Comparison of ENCODE assay signal across 19 cellular contexts in genomic region chr20:42276718-42277117, GRCh38.
"Had no signal": no experiment of that assay in that cellular context is flagged by ENCODE, and none has a peak within 500 bp of the region (broad histone marks: within the 10 kb centered on the region; RNA-seq: fewer than 3 reads in every experiment).

No MANE protein-coding gene starts in this region.

- DNase-seq: activated CD4-positive, alpha-beta T cell treated with anti-CD3 and anti-CD28 coated beads for 4 hours; activated CD4-positive, alpha-beta T cell treated with anti-CD3 and anti-CD28 coated beads, Interleukin-2, amount 50 U/mL, for 4 hours; activated CD4-positive, CD25-positive, alpha-beta regulatory T cell; activated effector memory CD4-positive, alpha-beta T cell treated with Interleukin-2 at 50 U/mL for 16 hours; activated naive CD4-positive, alpha-beta T cell treated with Interleukin-2 at 50 U/mL for 16 hours; activated naive CD8-positive, alpha-beta T cell treated with anti-CD3 and anti-CD28 coated beads for 36 hours; cerebellar nuclear complex; effector memory CD8-positive, alpha-beta T cell; foreskin fibroblast; left cardiac atrium; left ventricle myocardium superior; right cardiac atrium; spleen; stimulated activated naive CD4-positive, alpha-beta T cell treated with Interleukin-2 at 50 U/mL for 16 hours; uterus had no signal

- ATAC-seq: effector memory CD8-positive, alpha-beta T cell; left cardiac atrium; left ventricle myocardium superior; right cardiac atrium had no signal

- H3K36me3 ChIP-seq: adrenal gland, ascending aorta, cardiac muscle cell, spleen, uterus had no signal

- H3K9me3 ChIP-seq: adrenal gland, ascending aorta, uterus had no signal

- H3K27me3 ChIP-seq: adrenal gland, ascending aorta, cardiac muscle cell, spleen, uterus had no signal

- H3K27ac ChIP-seq: adrenal gland, ascending aorta, cardiac muscle cell, coronary artery, spleen, uterus had no signal

- H3K4me3 ChIP-seq: adrenal gland, ascending aorta, cardiac muscle cell, coronary artery, spleen, uterus had no signal
